In the genomic region with DNA sequence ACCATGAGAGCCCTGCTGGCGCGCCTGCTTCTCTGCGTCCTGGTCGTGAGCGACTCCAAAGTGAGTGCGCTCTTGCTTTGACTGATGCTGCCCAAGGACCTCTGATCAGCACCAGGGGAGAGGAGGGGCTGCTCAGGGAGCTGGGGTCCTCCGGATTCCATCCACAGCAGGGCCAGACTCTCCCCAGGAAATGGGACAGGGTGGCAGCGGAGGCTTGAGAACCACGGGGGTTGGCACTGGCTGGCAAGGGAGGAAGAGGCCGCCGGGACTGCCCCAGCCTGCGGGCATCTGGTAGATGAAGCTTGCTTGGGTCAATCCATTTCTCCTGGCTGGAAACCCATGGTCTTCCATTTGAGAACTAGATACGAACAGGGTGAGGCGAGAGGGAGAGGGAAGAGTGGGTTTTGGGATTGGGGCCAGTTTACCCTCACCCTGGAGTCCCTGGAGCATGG, we compare ENCODE assay signal across 10 cellular contexts. TPM values are rescaled to one million over a fixed set of nuclear protein-coding genes. Genes with fewer than 3 reads are reported as not detected.
DNase-seq lines count a peak whose midpoint lies in the region; ATAC-seq, FAIRE-seq and TF ChIP-seq lines count a peak whose summit lies in the region.
"Had no signal": no experiment of that assay in that cellular context is flagged by ENCODE, and none has a peak within 500 bp of the region (broad histone marks: within the 10 kb centered on the region; RNA-seq: fewer than 3 reads in every experiment).

No MANE protein-coding gene starts in this region.

- H3K27me3 Mint-ChIP-seq in MCF 10A (ENCODE audit: insufficient read depth, unreplicated experiment): no peaks in the 10 kb centered on the region
- H3K27me3 Mint-ChIP-seq in memory B cell: peaks cover 12% of the 10 kb centered on the region

- WGBS in urinary bladder: 24% methylated on average over 14 of the region's 14 CpGs

- H3K4me1 ChIP-seq in cardiac muscle cell (ENCODE audit: low read depth) (peaks cover 9% of the 10 kb centered on the region), urinary bladder (ENCODE audit: insufficient read depth) (no peaks in the 10 kb centered on the region)

- no peak for FAIRE-seq in frontal cortex (lab: Jason Lieb, UNC)
- FAIRE-seq: G401.6, islet of Langerhans had no signal

- peak overlapping the region; percentile 97 for H3K4me3 Mint-ChIP-seq in MCF 10A (ENCODE audit: unreplicated experiment)
- peak overlapping the region; percentile 90 for H3K4me3 Mint-ChIP-seq in memory B cell

- H3K4me1 Mint-ChIP-seq in MCF 10A (ENCODE audit: insufficient read depth, unreplicated experiment) (peaks cover 75% of the 10 kb centered on the region), memory B cell (peaks cover 22% of the 10 kb centered on the region)

- BruUV-seq in MCF 10A (replicated peaks; lab: Mats Ljungman, UMichigan): no TSS peak

- H3K27ac Mint-ChIP-seq in MCF 10A (ENCODE audit: low read depth, unreplicated experiment) (peak overlapping the region; percentile 96), memory B cell (no peak overlapping the region)

- H3K9me3 Mint-ChIP-seq in MCF 10A (ENCODE audit: unreplicated experiment) (no peaks in the 10 kb centered on the region), memory B cell (no peaks in the 10 kb centered on the region)

- H3K36me3 Mint-ChIP-seq in MCF 10A (ENCODE audit: insufficient read depth, unreplicated experiment): peaks cover 5% of the 10 kb centered on the region
- H3K36me3 Mint-ChIP-seq in memory B cell: no peaks in the 10 kb centered on the region

- CTCF ChIA-PET in MCF 10A (lab: Yijun Ruan, JAX): no interaction called here

- H3K36me3 ChIP-seq in cardiac muscle cell (no peaks in the 10 kb centered on the region), urinary bladder (ENCODE audit: insufficient read depth) (no peaks in the 10 kb centered on the region)

- H3K27me3 ChIP-seq in cardiac muscle cell: peaks cover 16% of the 10 kb centered on the region

- intact Hi-C loops in left cardiac atrium (cut with DNase I): no loop called here
- intact Hi-C loops in MCF 10A (cut with micrococcal nuclease): loop anchor here (1.0 kb wide), 1 partner anchor 24 kb away; no protein-coding TSS in a partner anchor

- POLR2A ChIA-PET in MCF 10A (lab: Yijun Ruan, JAX): interaction anchor here (0.7 to 6.0 kb wide), 7 partner anchors 8 to 88 kb away, joined by 3 to 88 read pairs (median 4); no protein-coding TSS in a partner anchor

- DNase-seq in cardiac muscle cell (ENCODE audit: low read depth in 1 of 2, low spot score in 1 of 2): no peak
- DNase-seq in left cardiac atrium: no peak
- no peak for DNase-seq in MCF 10A (ENCODE audit: unreplicated experiment)
- DNase-seq in memory B cell (ENCODE audit: low spot score in 2 of 2): peak in 1 of 2 donors; percentile 34
- DNase-seq in frontal cortex (ENCODE audit: low spot score in 2 of 2): no peak
- DNase-seq in activated CD4-positive, alpha-beta T cell treated with anti-CD3 and anti-CD28 coated beads, Interleukin-2, amount 50 U/mL, for 1 hour: no peak

- no peaks in the 10 kb centered on the region for H3K9me3 ChIP-seq in cardiac muscle cell (ENCODE audit: low read depth)

- TF ChIP-seq CTCF in cardiac muscle cell (IDR thresholded peaks at IDR 0.05; ENCODE audit: low read depth, low read length) (no peak), MCF 10A (IDR thresholded peaks at IDR 0.05; ENCODE audit: unreplicated experiment) (no peak)

- H3K4me3 ChIP-seq in cardiac muscle cell: peak overlapping the region; percentile 59
- H3K4me3 ChIP-seq in urinary bladder (ENCODE audit: low read depth, low read length): peak overlapping the region; percentile 55

- ATAC-seq in left cardiac atrium (no peak), memory B cell (ENCODE audit: low read depth) (no peak), GM19397 (IDR thresholded peaks at IDR 0.05; ENCODE audit: unreplicated experiment) (no peak)

- no peak overlapping the region for H3K27ac ChIP-seq in cardiac muscle cell
- no peak overlapping the region for H3K27ac ChIP-seq in urinary bladder (ENCODE audit: low read depth)

RNA-seq across cellular contexts. Expression of a gene that starts 0.6 kb away (rescaled TPM):
- total RNA-seq in cardiac muscle cell (3.8 and 5.4 TPM in 2 replicates), left cardiac atrium (10 to 100 TPM in 1 of 2 donors, 1 to 10 TPM in 1; 9.2 to 20.1 TPM), MCF 10A (2022) (17.3 and 30.6 TPM in 2 replicates), urinary bladder (9.5 TPM), frontal cortex (0.82 TPM)
- polyA plus RNA-seq in cardiac muscle cell (4.0 and 4.1 TPM in 2 replicates), urinary bladder (10.0 TPM)

RNA-seq across cellular contexts. Expression of a gene that starts 37.2 kb away (rescaled TPM):
- total RNA-seq in cardiac muscle cell (28.2 and 29.8 TPM in 2 replicates), left cardiac atrium (10 to 100 TPM; 12.0 to 12.4 TPM), MCF 10A (2022) (10.9 and 13.7 TPM in 2 replicates), urinary bladder (40.3 TPM), frontal cortex (50.1 TPM)
- polyA plus RNA-seq in cardiac muscle cell (7.7 and 8.5 TPM in 2 replicates), urinary bladder (115 TPM)
